In the genomic region with DNA sequence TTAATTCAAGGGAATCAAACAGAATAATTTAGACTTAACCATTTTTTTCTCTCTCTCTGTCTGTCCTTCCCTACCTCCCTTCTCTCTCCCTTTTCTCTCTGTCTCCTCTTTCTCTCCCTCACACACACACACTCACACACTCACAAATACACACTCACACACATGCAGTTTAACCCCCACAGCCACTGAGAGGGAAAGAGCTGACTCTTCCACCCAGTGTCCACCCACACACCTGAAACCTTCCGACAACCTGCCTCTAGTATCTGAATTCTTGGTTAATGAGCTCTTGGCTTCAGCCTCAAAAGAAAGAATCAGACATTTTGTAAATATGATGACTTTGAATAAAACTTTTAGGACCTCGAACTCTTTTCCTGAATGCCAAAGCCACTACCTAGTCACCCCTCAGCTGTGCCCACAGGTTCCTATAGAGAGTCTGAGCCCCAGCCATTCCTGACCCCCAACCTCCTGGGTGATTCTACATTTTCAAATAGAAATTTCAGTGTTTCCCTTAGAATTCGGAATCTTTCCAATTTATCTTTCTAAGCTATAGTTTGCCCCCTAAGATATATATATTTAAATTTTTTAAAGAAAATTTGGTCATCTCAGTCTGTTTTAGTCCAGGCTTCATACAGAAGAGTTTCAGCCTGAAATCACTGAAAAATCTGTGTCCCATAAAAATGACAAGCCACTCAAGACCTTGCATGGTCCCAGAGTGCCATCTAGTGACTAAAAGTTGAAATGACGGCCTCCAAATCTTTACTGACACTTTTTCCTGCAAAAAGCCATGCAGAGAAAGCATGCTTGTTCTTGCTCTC, we compare ENCODE assay signal across 8 cellular contexts.
DNase-seq lines count a peak whose midpoint lies in the region.

No MANE protein-coding gene starts in this region.

- DNase-seq in NCI-H1105 treated with DMSO at 0.1 percent for 48 hours (lab: John Stamatoyannopoulos, UW), result peak; percentile 32
- DNase-seq in NCI-H1105 (lab: John Stamatoyannopoulos, UW), result no peak
- DNase-seq in H4 (ENCODE audit: low spot score), result peak; percentile 33
- peak; percentile 4 for DNase-seq in NCI-H526 treated with DMSO at 0.1 percent for 48 hours (lab: John Stamatoyannopoulos, UW)
- DNase-seq in cerebellum (ENCODE audit: low spot score), result peak; percentile 4
- DNase-seq in medulla oblongata (ENCODE audit: extremely low spot score), result peak; percentile 83
- DNase-seq in cerebellar nuclear complex (lab: John Stamatoyannopoulos, UW), result no peak
- no peak for DNase-seq in NCI-H128 (lab: John Stamatoyannopoulos, UW; ENCODE audit: unreplicated experiment)

Comparison
In these comparisons a context has a peak if more than half of its experiments do, and no peak if none do; other contexts are left out.
1. DNase-seq: peak in NCI-H1105 treated with DMSO at 0.1 percent for 48 hours (single experiment), H4 (single experiment), NCI-H526 treated with DMSO at 0.1 percent for 48 hours (single experiment), cerebellum (single experiment) and medulla oblongata (single experiment); none in NCI-H1105 (single experiment), cerebellar nuclear complex (0 of 2) and NCI-H128 (single experiment).